ENCODE assay signal across 24 cellular contexts in the genomic region with DNA sequence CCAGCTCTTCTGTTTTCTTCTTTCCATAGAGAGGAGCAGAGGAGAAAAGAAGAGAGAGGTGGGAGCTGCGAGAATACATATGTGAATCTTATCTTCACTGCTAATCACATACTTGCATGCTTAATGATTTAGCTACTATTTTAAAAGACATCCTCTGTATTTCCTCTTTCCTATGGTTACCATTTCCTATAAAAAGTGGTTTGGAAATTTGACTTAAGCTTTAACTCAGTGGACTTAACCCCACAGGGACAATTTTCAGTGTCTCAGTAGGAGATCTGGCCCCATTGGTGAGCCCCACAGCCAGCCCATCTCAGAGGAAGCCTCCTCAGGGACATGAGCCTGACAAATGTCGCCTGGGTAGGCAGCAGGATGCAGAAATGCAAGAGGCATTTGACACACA.
"Had no signal": no experiment of that assay in that cellular context is flagged by ENCODE, and none has a peak within 500 bp of the region (broad histone marks: within the 10 kb centered on the region; RNA-seq: fewer than 3 reads in every experiment).

No MANE protein-coding gene starts in this region.

- H3K79me2 ChIP-seq: parathyroid adenoma had no signal

- H3K4me3 ChIP-seq: dorsolateral prefrontal cortex, gastrocnemius medialis, left ventricle myocardium inferior, lower lobe of right lung, psoas muscle, right lobe of liver, spleen, testis, tibial nerve, upper lobe of right lung had no signal

- ATAC-seq: esophagus mucosa; gastrocnemius medialis; left cardiac atrium; lower lobe of right lung; psoas muscle; right lobe of liver; stimulated activated naive B cell treated with anti-CD40 and anti-IgM and Interleukin-4, amounts not matched to agents 10 μg/mL and 1 μg/mL and 100 μg/mL, for 72 hours; stimulated activated naive CD8-positive, alpha-beta T cell treated with anti-CD3 and anti-CD28 coated beads, Interleukin-15, amount 100 ng/mL, for 72 hours; upper lobe of right lung had no signal

- H3K27ac ChIP-seq: dorsolateral prefrontal cortex, gastrocnemius medialis, left ventricle myocardium inferior, lower lobe of right lung, parathyroid adenoma, psoas muscle, right lobe of liver, spleen, testis, tibial nerve, upper lobe of right lung had no signal

- H3K36me3 ChIP-seq: gastrocnemius medialis, left ventricle myocardium inferior, lower lobe of right lung, right lobe of liver, spleen, tibial nerve, upper lobe of right lung had no signal

- H3K4me1 ChIP-seq: gastrocnemius medialis, parathyroid adenoma, psoas muscle, right lobe of liver had no signal

- H3K9ac ChIP-seq: parathyroid adenoma had no signal

- H3K9me3 ChIP-seq: gastrocnemius medialis, left ventricle myocardium inferior, lower lobe of right lung, psoas muscle, right lobe of liver, spleen, testis, tibial nerve, upper lobe of right lung had no signal

- H3K27me3 ChIP-seq: dorsolateral prefrontal cortex, gastrocnemius medialis, right lobe of liver, spleen, testis, tibial nerve, upper lobe of right lung had no signal

- FAIRE-seq: keratinocyte had no signal

- DNase-seq: cortex of kidney; dorsolateral prefrontal cortex; effector CD8-positive, alpha-beta T cell; gastrocnemius medialis; immature natural killer cell; left cardiac atrium; left ventricle myocardium inferior; lower lobe of right lung; naive B cell; nephron progenitor cell; psoas muscle; retina; right lobe of liver; spleen; stimulated activated CD4-positive, alpha-beta T cell treated with anti-CD3 and anti-CD28 coated beads, Interleukin-2, amount 100 ng/mL, for 24 hours; stimulated activated CD4-positive, alpha-beta T cell treated with anti-CD3 and anti-CD28 coated beads, Interleukin-4, amount 100 ng/mL, for 4 hours; stimulated activated naive B cell treated with anti-CD40 and anti-IgM and Interleukin-4, amounts not matched to agents 10 μg/mL and 1 μg/mL and 100 μg/mL, for 72 hours; stimulated activated naive CD8-positive, alpha-beta T cell treated with anti-CD3 and anti-CD28 coated beads, Interleukin-15, amount 100 ng/mL, for 72 hours; testis; upper lobe of right lung had no signal

- H2AFZ ChIP-seq: parathyroid adenoma had no signal
